ENCODE assay signal across 20 cellular contexts in genomic region chr4:108006361-108006760, GRCh38.
"Had no signal": no experiment of that assay in that cellular context is flagged by ENCODE, and none has a peak within 500 bp of the region (broad histone marks: within the 10 kb centered on the region; RNA-seq: fewer than 3 reads in every experiment).

No MANE protein-coding gene starts in this region.

- H3K27me3 Mint-ChIP-seq: activated B cell treated with CpG ODN at 0.5 μM for 24 hours; activated naive CD4-positive, alpha-beta T cell treated with anti-CD3 and anti-CD28 coated beads, Interleukin-2, amount 10 ng/mL, durations not matched to agents 7 days and 5 days; central memory CD8-positive, alpha-beta T cell; naive thymus-derived CD4-positive, alpha-beta T cell had no signal

- H3K9me3 Mint-ChIP-seq: activated B cell treated with CpG ODN at 0.5 μM for 24 hours; activated naive CD4-positive, alpha-beta T cell treated with anti-CD3 and anti-CD28 coated beads, Interleukin-2, amount 10 ng/mL, durations not matched to agents 7 days and 5 days; central memory CD8-positive, alpha-beta T cell had no signal

- H3K4me3 Mint-ChIP-seq: activated B cell treated with CpG ODN at 0.5 μM for 24 hours; activated naive CD4-positive, alpha-beta T cell treated with anti-CD3 and anti-CD28 coated beads, Interleukin-2, amount 10 ng/mL, durations not matched to agents 7 days and 5 days; central memory CD8-positive, alpha-beta T cell had no signal

- FAIRE-seq: TTC549 had no signal

- DNase-seq: activated B cell treated with CpG ODN at 0.5 μM for 24 hours; activated CD4-positive, alpha-beta T cell treated with anti-CD3 and anti-CD28 coated beads, Interleukin-2, amount 50 U/mL, for 1 hour; activated naive CD4-positive, alpha-beta T cell treated with anti-CD3 and anti-CD28 coated beads, Interleukin-2, amount 10 ng/mL, durations not matched to agents 7 days and 5 days; activated T-cell treated with anti-CD3 and anti-CD28 coated beads for 4 hours; amygdala; brain microvascular endothelial cell; foreskin keratinocyte; lower lobe of right lung; midbrain; naive thymus-derived CD4-positive, alpha-beta T cell; retina; stomach; SW 1271 had no signal

- H3K27ac Mint-ChIP-seq: activated B cell treated with CpG ODN at 0.5 μM for 24 hours; activated naive CD4-positive, alpha-beta T cell treated with anti-CD3 and anti-CD28 coated beads, Interleukin-2, amount 10 ng/mL, durations not matched to agents 7 days and 5 days had no signal

- H3K4me1 ChIP-seq: lower lobe of right lung had no signal

- H3K27ac ChIP-seq: brain microvascular endothelial cell, coronary artery, foreskin keratinocyte, lower lobe of right lung, neutrophil, skin epidermis, stomach, thoracic aorta had no signal

- H3K9me3 ChIP-seq: lower lobe of right lung, neutrophil, stomach, thoracic aorta had no signal

- H3K36me3 ChIP-seq: brain microvascular endothelial cell, neutrophil, thoracic aorta had no signal

- H3K4me3 ChIP-seq: coronary artery, lower lobe of right lung, skin epidermis, stomach, thoracic aorta had no signal

- ATAC-seq: esophagus mucosa; foreskin keratinocyte; lower lobe of right lung; naive thymus-derived CD4-positive, alpha-beta T cell had no signal

- H3K27me3 ChIP-seq: brain microvascular endothelial cell, foreskin keratinocyte, neutrophil, stomach had no signal
